23 cellular contexts compared by ENCODE assay signal in the genomic region with DNA sequence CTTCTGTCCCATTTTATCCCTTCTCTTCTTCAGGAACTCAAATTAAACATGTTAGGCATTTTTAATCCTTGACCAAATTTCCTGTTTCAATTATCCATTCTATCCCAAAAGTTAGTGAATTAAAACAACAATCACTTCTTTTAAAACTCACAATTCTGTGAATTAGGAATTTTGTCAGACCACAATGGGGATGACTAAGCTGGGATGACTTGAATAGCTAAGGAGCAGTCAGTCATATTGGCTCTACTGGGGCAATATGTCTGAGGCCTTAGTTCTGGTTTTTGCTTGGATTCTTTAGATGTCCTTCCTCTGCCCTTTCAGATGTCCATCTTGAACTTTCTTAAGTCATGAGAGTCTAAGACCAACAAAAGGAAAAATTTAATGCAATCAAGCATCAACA.
DNase-seq lines count a peak whose midpoint lies in the region; ATAC-seq, FAIRE-seq and TF ChIP-seq lines count a peak whose summit lies in the region.
"Had no signal": no experiment of that assay in that cellular context is flagged by ENCODE, and none has a peak within 500 bp of the region (broad histone marks: within the 10 kb centered on the region; RNA-seq: fewer than 3 reads in every experiment).

No MANE protein-coding gene starts in this region.

- H3K9me3 ChIP-seq in keratinocyte (ENCODE audit: control insufficient read depth, low read depth, low read length) = no peaks in the 10 kb centered on the region
- H3K9me3 ChIP-seq: mucosa of descending colon, neutrophil, stomach, upper lobe of right lung had no signal

- H3K4me1 ChIP-seq in keratinocyte (ENCODE audit: control insufficient read depth, extremely low read depth, insufficient read depth, low read length) = no peaks in the 10 kb centered on the region
- H3K4me1 ChIP-seq: upper lobe of right lung had no signal

- H3K27me3 ChIP-seq in bronchial epithelial cell (ENCODE audit: control insufficient read depth, insufficient read depth, low read length) = no peaks in the 10 kb centered on the region
- H3K27me3 ChIP-seq in keratinocyte (ENCODE audit: control insufficient read depth, extremely low read depth, insufficient read depth, low read length) = no peaks in the 10 kb centered on the region
- H3K27me3 ChIP-seq: neutrophil, stomach, upper lobe of right lung had no signal

- no peaks in the 10 kb centered on the region for H3K79me2 ChIP-seq in keratinocyte (ENCODE audit: control insufficient read depth, insufficient read depth, low read length)

- H3K4me3 ChIP-seq in bronchial epithelial cell (ENCODE audit: low read depth, low read length) = no peak overlapping the region
- H3K4me3 ChIP-seq in keratinocyte (ENCODE audit: control insufficient read depth in 2 of 3, extremely low read depth in 1 of 3, insufficient read depth in 2 of 3, low read depth in 1 of 3, low read length in 3 of 3) = no peak overlapping the region
- H3K4me3 ChIP-seq: mucosa of descending colon, stomach, upper lobe of right lung had no signal

- no peak for TF ChIP-seq CTCF in bronchial epithelial cell (IDR thresholded peaks at IDR 0.05; ENCODE audit: insufficient read depth, low read length, severe bottlenecking)
- TF ChIP-seq CTCF in keratinocyte (optimal IDR thresholded peaks at IDR 0.05 in 1 of 3, IDR thresholded peaks at IDR 0.05 in 1 of 3, conservative IDR thresholded peaks at IDR 0.05 in 1 of 3; ENCODE audit: extremely low read depth in 1 of 3, insufficient read depth in 2 of 3, low read length in 3 of 3) = no peak

- H3K36me3 ChIP-seq in bronchial epithelial cell (ENCODE audit: control insufficient read depth, insufficient read depth, low read length) (no peaks in the 10 kb centered on the region), keratinocyte (ENCODE audit: control insufficient read depth in 2 of 2, extremely low read depth in 1 of 2, insufficient read depth in 2 of 2, low read length in 2 of 2) (no peaks in the 10 kb centered on the region)
- H3K36me3 ChIP-seq: neutrophil, stomach, upper lobe of right lung had no signal

- H2AFZ ChIP-seq in keratinocyte (ENCODE audit: control insufficient read depth, low read length) = no peak overlapping the region

- H3K9me1 ChIP-seq in keratinocyte (ENCODE audit: control insufficient read depth, extremely low read depth, insufficient read depth, low read length) = no peaks in the 10 kb centered on the region

- no peaks in the 10 kb centered on the region for H3K9me3 Mint-ChIP-seq in effector memory CD8-positive, alpha-beta T cell

- H3K36me3 Mint-ChIP-seq in effector memory CD8-positive, alpha-beta T cell (ENCODE audit: insufficient read depth) = no peaks in the 10 kb centered on the region

- H3K4me3 Mint-ChIP-seq in effector memory CD8-positive, alpha-beta T cell = no peak overlapping the region
- H3K4me3 Mint-ChIP-seq: activated CD8-positive, alpha-beta T cell treated with anti-CD3 and anti-CD28 coated beads, Interleukin-2, amount 10 ng/mL, durations not matched to agents 7 days and 5 days; T-helper 17 cell had no signal

- peaks cover 7% of the 10 kb centered on the region in 2 donors for H3K27me3 Mint-ChIP-seq in effector memory CD8-positive, alpha-beta T cell

- H3K9ac ChIP-seq in keratinocyte (ENCODE audit: control insufficient read depth, extremely low read depth, insufficient read depth, low read length) = no peak overlapping the region
- H3K9ac ChIP-seq: KMS-11 had no signal

- DNase-seq in AG08395 (ENCODE audit: low spot score) = peak; percentile 58
- DNase-seq in HT1080 (ENCODE audit: low read depth) = peak; percentile 60
- peak; percentile 22 for DNase-seq in bronchial epithelial cell (ENCODE audit: low read depth)
- DNase-seq in keratinocyte (ENCODE audit: low read depth, low spot score) = no peak
- DNase-seq in midbrain (lab: John Stamatoyannopoulos, UW) = no peak
- DNase-seq in activated T-cell treated with anti-CD3 and anti-CD28 coated beads, Interleukin-2, amount 50 U/mL, for 1 hour = no peak
- DNase-seq in effector memory CD8-positive, alpha-beta T cell = no peak
- DNase-seq in medulla oblongata (ENCODE audit: extremely low spot score) = no peak
- DNase-seq: activated CD8-positive, alpha-beta T cell treated with anti-CD3 and anti-CD28 coated beads, Interleukin-2, amount 10 ng/mL, durations not matched to agents 7 days and 5 days; activated T-cell treated with anti-CD3 and anti-CD28 coated beads, Interleukin-2, amount 50 U/mL, for 48 hours; central memory CD4-positive, alpha-beta T cell; effector CD4-positive, alpha-beta T cell; mucosa of descending colon; NCI-H1092; SIG-M5; stomach; T-helper 17 cell; upper lobe of right lung had no signal

- H3K27ac ChIP-seq in keratinocyte (ENCODE audit: control insufficient read depth, insufficient read depth, low read length) = no peak overlapping the region
- H3K27ac ChIP-seq: KMS-11, neutrophil, stomach, upper lobe of right lung had no signal

- no peaks in the 10 kb centered on the region for H3K4me1 Mint-ChIP-seq in effector memory CD8-positive, alpha-beta T cell (ENCODE audit: low read depth in 2 of 2)
- H3K4me1 Mint-ChIP-seq: T-helper 17 cell had no signal

- dilution Hi-C loops in keratinocyte (cut with MboI; ENCODE audit: extremely low pct_ligation_motif_present, low sequenced_read_pairs) = no loop called here

- FAIRE-seq in bronchial epithelial cell (lab: Jason Lieb, UNC) (no peak), keratinocyte (lab: Jason Lieb, UNC) (peak; percentile 57)

- no peak for ATAC-seq in effector memory CD8-positive, alpha-beta T cell (replicated peaks)
- ATAC-seq: activated CD8-positive, alpha-beta T cell treated with anti-CD3 and anti-CD28 coated beads, Interleukin-2, amount 10 ng/mL, durations not matched to agents 7 days and 5 days; activated naive CD4-positive, alpha-beta T cell treated with anti-CD3 and anti-CD28 coated beads, Interleukin-2, amount 50 U/mL, for 72 hours; left lobe of liver; mucosa of descending colon; sciatic nerve; T-helper 17 cell; upper lobe of right lung had no signal

- no peak overlapping the region for H3K4me2 ChIP-seq in keratinocyte (ENCODE audit: control insufficient read depth, extremely low read depth, insufficient read depth, low read depth, low read length)
- H3K4me2 ChIP-seq: KMS-11 had no signal

- H4K20me1 ChIP-seq in keratinocyte (ENCODE audit: control insufficient read depth, extremely low read depth, insufficient read depth, low read length) = no peaks in the 10 kb centered on the region

- H3K27ac Mint-ChIP-seq in effector memory CD8-positive, alpha-beta T cell = no peak overlapping the region
- H3K27ac Mint-ChIP-seq: activated CD8-positive, alpha-beta T cell treated with anti-CD3 and anti-CD28 coated beads, Interleukin-2, amount 10 ng/mL, durations not matched to agents 7 days and 5 days; activated naive CD4-positive, alpha-beta T cell treated with anti-CD3 and anti-CD28 coated beads, Interleukin-2, amount 50 U/mL, for 72 hours; T-helper 17 cell had no signal

Comparison
In these comparisons a context has a peak if more than half of its experiments do, and no peak if none do; other contexts are left out.
1. DNase-seq: peak in AG08395 (single experiment), HT1080 (single experiment) and bronchial epithelial cell (single experiment); none in keratinocyte (single experiment), midbrain (single experiment), activated T-cell treated with anti-CD3 and anti-CD28 coated beads, Interleukin-2, amount 50 U/mL, for 1 hour (single experiment), effector memory CD8-positive, alpha-beta T cell (0 of 3) and medulla oblongata (single experiment).